In the genomic region with DNA sequence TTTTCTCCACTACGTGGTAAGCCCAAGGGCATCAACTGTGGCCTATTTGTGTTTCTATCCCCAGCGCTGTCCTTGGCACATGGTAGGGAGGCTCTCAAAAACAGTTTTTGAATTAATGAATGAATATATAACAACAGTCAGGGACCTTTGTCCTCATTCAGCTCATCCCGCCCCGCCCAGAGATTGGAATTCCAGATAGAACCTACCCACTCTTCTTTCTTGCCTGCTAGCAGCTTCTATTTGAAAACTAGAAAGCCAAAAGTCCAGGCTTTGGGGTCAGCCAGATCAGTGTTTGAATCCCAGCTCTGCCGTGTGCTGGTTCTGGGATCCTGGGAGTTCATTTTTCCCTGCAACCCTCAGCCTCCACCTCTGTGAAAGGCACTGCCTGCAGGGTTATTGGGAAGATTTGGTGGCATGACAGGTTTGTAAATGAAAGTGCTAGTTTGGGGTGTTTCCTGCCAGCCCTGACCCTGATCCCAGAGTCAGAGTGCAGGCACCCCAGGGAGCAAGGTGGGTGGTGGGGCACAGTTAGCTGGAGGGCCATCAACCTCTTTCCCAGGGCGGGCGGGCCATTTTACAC, we compare ENCODE assay signal across 11 cellular contexts. TPM values are rescaled to one million over a fixed set of nuclear protein-coding genes. Genes with fewer than 3 reads are reported as not detected.
A peak's percentile ranks its signal among the peaks of the same experiment; 100 is the strongest.
DNase-seq lines count a peak whose midpoint lies in the region; ATAC-seq and TF ChIP-seq lines count a peak whose summit lies in the region.
"Had no signal": no experiment of that assay in that cellular context is flagged by ENCODE, and none has a peak within 500 bp of the region (broad histone marks: within the 10 kb centered on the region; RNA-seq: fewer than 3 reads in every experiment).

No MANE protein-coding gene starts in this region.

- DNase-seq in activated T-cell treated with anti-CD3 and anti-CD28 coated beads, Interleukin-2, amount 50 U/mL, for 24 hours: no peak
- DNase-seq in activated T-cell treated with anti-CD3 and anti-CD28 coated beads for 4 hours (no peak), WTC11 (ENCODE audit: low spot score) (no peak), endothelial cell (ENCODE audit: low spot score) (no peak), NCI-H446 treated with DMSO at 0.1 percent for 48 hours (lab: John Stamatoyannopoulos, UW) (no peak), DMS79 (lab: John Stamatoyannopoulos, UW) (no peak), NAMALWA (ENCODE audit: low spot score) (no peak)
- DNase-seq in stimulated activated naive B cell treated with anti-CD40 and anti-IgM and Interleukin-4, amounts not matched to agents 10 μg/mL and 1 μg/mL and 100 μg/mL, for 72 hours: no peak
- DNase-seq: ACHN; activated CD4-positive, alpha-beta T cell treated with anti-CD3 and anti-CD28 coated beads, Interleukin-2, amount 50 U/mL, for 1 hour had no signal

- no peaks in the 10 kb centered on the region for H3K27me3 Mint-ChIP-seq in activated T-cell treated with anti-CD3 and anti-CD28 coated beads, Interleukin-2, amount 50 U/mL, for 24 hours
- H3K27me3 Mint-ChIP-seq in WTC11 (ENCODE audit: low read depth): peaks cover 3% of the 10 kb centered on the region; the same call in 1 of the 2 replicates
- H3K27me3 Mint-ChIP-seq in endothelial cell (ENCODE audit: unreplicated experiment): peaks cover 15% of the 10 kb centered on the region
- no peaks in the 10 kb centered on the region for H3K27me3 Mint-ChIP-seq in stimulated activated naive B cell treated with anti-CD40 and anti-IgM and Interleukin-4, amounts not matched to agents 10 μg/mL and 1 μg/mL and 100 μg/mL, for 72 hours

- peak overlapping the region; percentile 92 for H3K4me3 Mint-ChIP-seq in activated T-cell treated with anti-CD3 and anti-CD28 coated beads, Interleukin-2, amount 50 U/mL, for 24 hours
- H3K4me3 Mint-ChIP-seq in WTC11: no peak overlapping the region
- H3K4me3 Mint-ChIP-seq in endothelial cell (ENCODE audit: unreplicated experiment): peak overlapping the region; percentile 44
- no peak overlapping the region for H3K4me3 Mint-ChIP-seq in stimulated activated naive B cell treated with anti-CD40 and anti-IgM and Interleukin-4, amounts not matched to agents 10 μg/mL and 1 μg/mL and 100 μg/mL, for 72 hours

- no peaks in the 10 kb centered on the region for H3K9me3 Mint-ChIP-seq in activated T-cell treated with anti-CD3 and anti-CD28 coated beads, Interleukin-2, amount 50 U/mL, for 24 hours
- no peaks in the 10 kb centered on the region for H3K9me3 Mint-ChIP-seq in WTC11
- H3K9me3 Mint-ChIP-seq in endothelial cell (ENCODE audit: unreplicated experiment): no peaks in the 10 kb centered on the region
- H3K9me3 Mint-ChIP-seq in stimulated activated naive B cell treated with anti-CD40 and anti-IgM and Interleukin-4, amounts not matched to agents 10 μg/mL and 1 μg/mL and 100 μg/mL, for 72 hours: no peaks in the 10 kb centered on the region

- peaks cover 68% of the 10 kb centered on the region for H3K4me1 Mint-ChIP-seq in activated T-cell treated with anti-CD3 and anti-CD28 coated beads, Interleukin-2, amount 50 U/mL, for 24 hours (ENCODE audit: low read depth)
- peaks cover 44% of the 10 kb centered on the region for H3K4me1 Mint-ChIP-seq in WTC11
- H3K4me1 Mint-ChIP-seq in endothelial cell (ENCODE audit: unreplicated experiment): peaks cover 28% of the 10 kb centered on the region
- peaks cover 44 to 74% of the 10 kb centered on the region in 2 donors for H3K4me1 Mint-ChIP-seq in stimulated activated naive B cell treated with anti-CD40 and anti-IgM and Interleukin-4, amounts not matched to agents 10 μg/mL and 1 μg/mL and 100 μg/mL, for 72 hours

- CTCF ChIA-PET in WTC11 (lab: Charles Lee): interaction anchor here (0.8 to 1.8 kb wide), 9 partner anchors 8 to 205 kb away, joined by 3 to 5 read pairs (median 3); partner anchors contain the start of gene RAB37

- H3K27ac Mint-ChIP-seq in activated T-cell treated with anti-CD3 and anti-CD28 coated beads, Interleukin-2, amount 50 U/mL, for 24 hours: peak overlapping the region; percentile 93
- H3K27ac Mint-ChIP-seq in WTC11 (peak overlapping the region; percentile 77), endothelial cell (ENCODE audit: unreplicated experiment) (no peak overlapping the region)
- H3K27ac Mint-ChIP-seq in stimulated activated naive B cell treated with anti-CD40 and anti-IgM and Interleukin-4, amounts not matched to agents 10 μg/mL and 1 μg/mL and 100 μg/mL, for 72 hours: peak overlapping the region; percentile 70

- POLR2A ChIA-PET in WTC11 (lab: Charles Lee): interaction anchor here (0.5 kb wide), 2 partner anchors 17 to 44 kb away, joined by 3 read pairs; no protein-coding TSS in a partner anchor

- ATAC-seq in WTC11: no peak
- no peak for ATAC-seq in stimulated activated naive B cell treated with anti-CD40 and anti-IgM and Interleukin-4, amounts not matched to agents 10 μg/mL and 1 μg/mL and 100 μg/mL, for 72 hours (replicated peaks)

- TF ChIP-seq CTCF in WTC11 (IDR thresholded peaks at IDR 0.05): no peak
- TF ChIP-seq CTCF in endothelial cell (IDR thresholded peaks at IDR 0.05; ENCODE audit: unreplicated experiment): no peak

- H3K36me3 Mint-ChIP-seq in activated T-cell treated with anti-CD3 and anti-CD28 coated beads, Interleukin-2, amount 50 U/mL, for 24 hours (ENCODE audit: low read depth): peaks cover 67% of the 10 kb centered on the region
- peaks cover 8% of the 10 kb centered on the region for H3K36me3 Mint-ChIP-seq in WTC11
- H3K36me3 Mint-ChIP-seq in endothelial cell (ENCODE audit: low read depth, unreplicated experiment): peaks cover 5% of the 10 kb centered on the region
- peaks cover 10 to 19% of the 10 kb centered on the region in 2 donors for H3K36me3 Mint-ChIP-seq in stimulated activated naive B cell treated with anti-CD40 and anti-IgM and Interleukin-4, amounts not matched to agents 10 μg/mL and 1 μg/mL and 100 μg/mL, for 72 hours

TF ChIP-seq in WTC11, 78 proteins besides CTCF, POLR2A, EP300 and RAD21:
- peak; percentile 5; the same call in 1 of the 2 replicates for TF ChIP-seq GABPB1 (CRISPR knock-in tag; IDR thresholded peaks at IDR 0.05)
- no peak for TF ChIP-seq ZNF317 (CRISPR knock-in tag; IDR thresholded peaks at IDR 0.05; ENCODE audit: borderline replicate concordance, low read depth)

RNA-seq across cellular contexts. Expression of gene NHERF1, which starts 4.5 kb away (rescaled TPM):
- 86.9 to 111 TPM (median 97.1 TPM) in 3 replicates for total RNA-seq in WTC11 (2021)
- 30.5 TPM for total RNA-seq in endothelial cell (ENCODE audit: unreplicated experiment)

RNA-seq across cellular contexts. Expression of gene RAB37, which starts 15.9 kb away (rescaled TPM):
- 8.8 to 9.4 TPM (median 8.9 TPM) in 3 replicates for total RNA-seq in WTC11 (2021)
- total RNA-seq in endothelial cell (ENCODE audit: unreplicated experiment): 2.5 TPM
- total RNA-seq: glomerular endothelial cell had no signal

RNA-seq across cellular contexts. Expression of gene NAT9, which starts 23.2 kb away (rescaled TPM):
- total RNA-seq in WTC11 (2021) (66.0 to 71.2 TPM (median 67.1 TPM) in 3 replicates), endothelial cell (ENCODE audit: unreplicated experiment) (50.1 TPM)

RNA-seq across cellular contexts. Expression of gene CD300LF, which starts 40.2 kb away (rescaled TPM):
- total RNA-seq in WTC11 (2021) (not detected in 3 replicates), endothelial cell (ENCODE audit: unreplicated experiment) (not detected)
- total RNA-seq: glomerular endothelial cell had no signal

Comparison
In these comparisons a context has a peak if more than half of its experiments do, and no peak if none do; other contexts are left out.
1. H3K4me3 Mint-ChIP-seq: peak in activated T-cell treated with anti-CD3 and anti-CD28 coated beads, Interleukin-2, amount 50 U/mL, for 24 hours (single experiment) and endothelial cell (single experiment); none in WTC11 (single experiment) and stimulated activated naive B cell treated with anti-CD40 and anti-IgM and Interleukin-4, amounts not matched to agents 10 μg/mL and 1 μg/mL and 100 μg/mL, for 72 hours (0 of 2).